Comparison of ENCODE assay signal across 1 cellular context in genomic region chr7:2241580-2242540, GRCh38.
TF ChIP-seq lines count a peak whose summit lies in the region.

MRM2 (minus strand) TSS chr7:2242205; CDS start chr7:2242169, 36 bp downstream.
NUDT1 (plus strand) TSS chr7:2242226; CDS start chr7:2244575, 2,349 bp downstream.

TF ChIP-seq in K562, 482 proteins besides CTCF, POLR2A, EP300 and RAD21 (continued from another document and continues in another):
- peak; percentile 24; the same call in 1 of the 2 replicates for TF ChIP-seq MITF (IDR thresholded peaks at IDR 0.05)
- no peak for TF ChIP-seq CC2D1A (IDR thresholded peaks at IDR 0.05)
- peak; percentile 78 for TF ChIP-seq U2AF1 (optimal IDR thresholded peaks at IDR 0.05; ENCODE audit: low read depth, low read length)
- TF ChIP-seq ETV5 (CRISPR knock-in tag; IDR thresholded peaks at IDR 0.05; ENCODE audit: low read depth) = peak; percentile 90
- TF ChIP-seq ZNF75A (CRISPR knock-in tag; IDR thresholded peaks at IDR 0.05) = no peak
- no peak for TF ChIP-seq RBM39 (optimal IDR thresholded peaks at IDR 0.05; ENCODE audit: low read depth, low read length)
- TF ChIP-seq ZNF699 (CRISPR knock-in tag; IDR thresholded peaks at IDR 0.05; ENCODE audit: insufficient replicate concordance) = no peak
- no peak for TF ChIP-seq PYGO2 (tag; IDR thresholded peaks at IDR 0.05)
- no peak for TF ChIP-seq PHF21A (IDR thresholded peaks at IDR 0.05; ENCODE audit: borderline replicate concordance, low read depth)
- TF ChIP-seq STAT5A (IDR thresholded peaks at IDR 0.05; ENCODE audit: borderline replicate concordance, low read length) = no peak
- TF ChIP-seq CBFA2T3 (IDR thresholded peaks at IDR 0.05) = no peak
- no peak for TF ChIP-seq BCLAF1 (IDR thresholded peaks at IDR 0.05; ENCODE audit: borderline replicate concordance in 1 of 2, control insufficient read depth in 1 of 2, low read depth in 2 of 2, low read length in 1 of 2)
- TF ChIP-seq CHD1 (IDR thresholded peaks at IDR 0.05; ENCODE audit: low read length) = peak; percentile 74
- TF ChIP-seq EGR1 (conservative IDR thresholded peaks at IDR 0.05) = no peak; the same call in 1 of the 2 replicates
- no peak for TF ChIP-seq TRIM24 (IDR thresholded peaks at IDR 0.05)
- TF ChIP-seq BRD4 (IDR thresholded peaks at IDR 0.05) = no peak
- 0 out of 2 replicates have a peak, but pooled peaks have one; percentile 60 for TF ChIP-seq ELF4 (CRISPR knock-in tag; IDR thresholded peaks at IDR 0.05)
- peak; percentile 94 for TF ChIP-seq E2F4 (CRISPR knock-in tag; IDR thresholded peaks at IDR 0.05; ENCODE audit: low read depth)
- TF ChIP-seq, protein P1, sequence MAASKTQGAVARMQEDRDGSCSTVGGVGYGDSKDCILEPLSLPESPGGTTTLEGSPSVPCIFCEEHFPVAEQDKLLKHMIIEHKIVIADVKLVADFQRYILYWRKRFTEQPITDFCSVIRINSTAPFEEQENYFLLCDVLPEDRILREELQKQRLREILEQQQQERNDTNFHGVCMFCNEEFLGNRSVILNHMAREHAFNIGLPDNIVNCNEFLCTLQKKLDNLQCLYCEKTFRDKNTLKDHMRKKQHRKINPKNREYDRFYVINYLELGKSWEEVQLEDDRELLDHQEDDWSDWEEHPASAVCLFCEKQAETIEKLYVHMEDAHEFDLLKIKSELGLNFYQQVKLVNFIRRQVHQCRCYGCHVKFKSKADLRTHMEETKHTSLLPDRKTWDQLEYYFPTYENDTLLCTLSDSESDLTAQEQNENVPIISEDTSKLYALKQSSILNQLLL (CRISPR knock-in tag; IDR thresholded peaks at IDR 0.05; ENCODE audit: borderline replicate concordance) = no peak
- TF ChIP-seq, protein P2, sequence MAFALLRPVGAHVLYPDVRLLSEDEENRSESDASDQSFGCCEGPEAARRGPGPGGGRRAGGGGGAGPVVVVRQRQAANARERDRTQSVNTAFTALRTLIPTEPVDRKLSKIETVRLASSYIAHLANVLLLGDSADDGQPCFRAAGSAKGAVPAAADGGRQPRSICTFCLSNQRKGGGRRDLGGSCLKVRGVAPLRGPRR (CRISPR knock-in tag; IDR thresholded peaks at IDR 0.05) = no peak
- TF ChIP-seq ZNF311 (CRISPR knock-in tag; IDR thresholded peaks at IDR 0.05) = no peak
- TF ChIP-seq ZNF512 (tag; IDR thresholded peaks at IDR 0.05) = no peak
- TF ChIP-seq, protein P3, sequence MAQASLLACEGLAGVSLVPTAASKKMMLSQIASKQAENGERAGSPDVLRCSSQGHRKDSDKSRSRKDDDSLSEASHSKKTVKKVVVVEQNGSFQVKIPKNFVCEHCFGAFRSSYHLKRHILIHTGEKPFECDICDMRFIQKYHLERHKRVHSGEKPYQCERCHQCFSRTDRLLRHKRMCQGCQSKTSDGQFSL (CRISPR knock-in tag; IDR thresholded peaks at IDR 0.05) = no peak
- TF ChIP-seq, protein P3 (tag; IDR thresholded peaks at IDR 0.05) = no peak
- TF ChIP-seq THAP12 (CRISPR knock-in tag; IDR thresholded peaks at IDR 0.05) = no peak
- TF ChIP-seq EWSR1 (IDR thresholded peaks at IDR 0.05; ENCODE audit: borderline replicate concordance, low read depth, partially characterized antibody) = no peak
- no peak for TF ChIP-seq HMG20A (CRISPR knock-in tag; conservative IDR thresholded peaks at IDR 0.05)
- TF ChIP-seq, protein P4, sequence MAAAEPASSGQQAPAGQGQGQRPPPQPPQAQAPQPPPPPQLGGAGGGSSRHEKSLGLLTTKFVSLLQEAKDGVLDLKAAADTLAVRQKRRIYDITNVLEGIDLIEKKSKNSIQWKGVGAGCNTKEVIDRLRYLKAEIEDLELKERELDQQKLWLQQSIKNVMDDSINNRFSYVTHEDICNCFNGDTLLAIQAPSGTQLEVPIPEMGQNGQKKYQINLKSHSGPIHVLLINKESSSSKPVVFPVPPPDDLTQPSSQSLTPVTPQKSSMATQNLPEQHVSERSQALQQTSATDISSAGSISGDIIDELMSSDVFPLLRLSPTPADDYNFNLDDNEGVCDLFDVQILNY (CRISPR knock-in tag; IDR thresholded peaks at IDR 0.05) = no peak
- peak; percentile 89 for TF ChIP-seq C11orf30 (IDR thresholded peaks at IDR 0.05; ENCODE audit: low read depth)
- no peak for TF ChIP-seq GTF2B (IDR thresholded peaks at IDR 0.05; ENCODE audit: extremely low read depth, insufficient read length)
- no peak for TF ChIP-seq CEBPB (tag; IDR thresholded peaks at IDR 0.05)
- TF ChIP-seq ARID3B (CRISPR knock-in tag; IDR thresholded peaks at IDR 0.05; ENCODE audit: borderline replicate concordance) = no peak
